ENCODE assay signal across 1 cellular context in the genomic region with DNA sequence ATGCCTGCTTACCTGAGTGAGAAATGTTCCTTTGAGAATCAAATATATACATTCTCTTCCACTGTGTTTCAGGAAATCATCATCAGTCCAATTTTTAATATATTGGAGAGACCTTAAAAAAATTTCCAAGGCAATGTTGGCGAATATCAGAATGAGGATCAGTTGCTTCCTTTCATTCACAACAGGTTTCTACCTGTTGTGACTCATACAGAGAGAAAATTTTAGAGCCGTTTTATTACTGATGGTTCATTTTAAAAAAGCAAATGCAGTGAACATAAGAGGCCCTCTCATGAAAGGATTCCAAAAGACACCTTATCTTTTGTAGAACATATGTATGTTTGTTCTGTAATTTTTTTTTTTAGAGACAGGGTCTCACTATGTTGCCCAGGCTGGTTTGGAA.
TF ChIP-seq lines count a peak whose summit lies in the region.

No MANE protein-coding gene starts in this region.

TF ChIP-seq in WTC11, 78 proteins besides CTCF, POLR2A, EP300 and RAD21 (continued from another document):
- TF ChIP-seq, protein P1, sequence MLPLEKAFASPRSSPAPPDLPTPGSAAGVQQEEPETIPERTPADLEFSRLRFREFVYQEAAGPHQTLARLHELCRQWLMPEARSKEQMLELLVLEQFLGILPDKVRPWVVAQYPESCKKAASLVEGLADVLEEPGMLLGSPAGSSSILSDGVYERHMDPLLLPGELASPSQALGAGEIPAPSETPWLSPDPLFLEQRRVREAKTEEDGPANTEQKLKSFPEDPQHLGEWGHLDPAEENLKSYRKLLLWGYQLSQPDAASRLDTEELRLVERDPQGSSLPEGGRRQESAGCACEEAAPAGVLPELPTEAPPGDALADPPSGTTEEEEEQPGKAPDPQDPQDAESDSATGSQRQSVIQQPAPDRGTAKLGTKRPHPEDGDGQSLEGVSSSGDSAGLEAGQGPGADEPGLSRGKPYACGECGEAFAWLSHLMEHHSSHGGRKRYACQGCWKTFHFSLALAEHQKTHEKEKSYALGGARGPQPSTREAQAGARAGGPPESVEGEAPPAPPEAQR (CRISPR knock-in tag; IDR thresholded peaks at IDR 0.05), result no peak
- TF ChIP-seq, protein P2, sequence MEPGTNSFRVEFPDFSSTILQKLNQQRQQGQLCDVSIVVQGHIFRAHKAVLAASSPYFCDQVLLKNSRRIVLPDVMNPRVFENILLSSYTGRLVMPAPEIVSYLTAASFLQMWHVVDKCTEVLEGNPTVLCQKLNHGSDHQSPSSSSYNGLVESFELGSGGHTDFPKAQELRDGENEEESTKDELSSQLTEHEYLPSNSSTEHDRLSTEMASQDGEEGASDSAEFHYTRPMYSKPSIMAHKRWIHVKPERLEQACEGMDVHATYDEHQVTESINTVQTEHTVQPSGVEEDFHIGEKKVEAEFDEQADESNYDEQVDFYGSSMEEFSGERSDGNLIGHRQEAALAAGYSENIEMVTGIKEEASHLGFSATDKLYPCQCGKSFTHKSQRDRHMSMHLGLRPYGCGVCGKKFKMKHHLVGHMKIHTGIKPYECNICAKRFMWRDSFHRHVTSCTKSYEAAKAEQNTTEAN (CRISPR knock-in tag; IDR thresholded peaks at IDR 0.05), result no peak
TF ChIP-seq in WTC11: peak in this region for 1.
